Comparison of ENCODE assay signal across 19 cellular contexts in the genomic region with DNA sequence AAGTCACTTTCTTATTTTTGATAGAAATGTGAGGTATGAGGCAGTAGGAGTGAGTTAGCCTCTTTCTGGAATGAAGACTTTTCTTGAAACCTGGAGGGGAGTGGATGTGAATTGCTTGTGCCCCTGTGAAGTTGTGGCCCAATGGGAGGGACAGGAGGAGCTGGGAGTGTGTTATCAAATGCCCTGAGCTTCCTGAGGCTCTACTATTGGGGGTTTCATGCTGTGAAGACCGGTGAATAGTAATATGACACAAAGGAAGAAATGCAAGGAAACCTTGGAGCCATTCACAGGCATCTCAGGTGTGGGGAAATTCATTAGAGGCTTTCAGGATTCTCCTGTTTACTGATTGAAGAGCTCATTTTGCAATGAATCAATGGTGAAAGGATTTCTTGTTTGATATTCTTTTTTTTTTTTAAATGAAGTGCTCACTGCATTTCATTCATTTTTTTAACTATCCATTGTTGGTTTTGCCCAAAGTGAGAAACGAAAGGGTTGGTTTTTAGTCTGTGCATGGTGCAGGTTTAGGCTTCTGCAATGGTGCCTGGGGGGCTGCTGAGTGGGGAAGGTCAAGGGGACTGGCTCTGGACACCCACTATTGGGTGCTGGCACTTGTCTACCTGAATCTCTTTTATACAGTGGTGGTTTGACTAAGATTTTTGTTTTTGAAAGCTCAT. TPM values are rescaled to one million over a fixed set of nuclear protein-coding genes. Genes with fewer than 3 reads are reported as not detected.
A peak's percentile ranks its signal among the peaks of the same experiment; 100 is the strongest.
DNase-seq lines count a peak whose midpoint lies in the region; ATAC-seq and TF ChIP-seq lines count a peak whose summit lies in the region.
"Had no signal": no experiment of that assay in that cellular context is flagged by ENCODE, and none has a peak within 500 bp of the region (broad histone marks: within the 10 kb centered on the region; RNA-seq: fewer than 3 reads in every experiment).

No MANE protein-coding gene starts in this region.

- ATAC-seq in SK-N-SH treated with all-trans-retinoic acid at 6 μM for 48 hours: peak; percentile 35
- ATAC-seq in gastrocnemius medialis: no peak
- ATAC-seq: right cardiac atrium; stimulated activated naive CD8-positive, alpha-beta T cell treated with anti-CD3 and anti-CD28 coated beads, Interleukin-15, Interleukin-2, amounts not matched to agents 100 U/mL and 50 U/mL, for 24 hours had no signal

- H3K36me3 ChIP-seq in HUES6 (ENCODE audit: control insufficient read depth, insufficient read depth, low read length): peaks cover 4% of the 10 kb centered on the region; the same call in 1 of the 2 replicates
- no peaks in the 10 kb centered on the region for H3K36me3 ChIP-seq in iPS DF 6.9 (ENCODE audit: control insufficient read depth, insufficient read depth, low read length)
- peaks cover 0 to 12% of the 10 kb centered on the region in 2 donors for H3K36me3 ChIP-seq in gastrocnemius medialis
- peaks cover 0 to 14% (median 9%) of the 10 kb centered on the region in 4 donors for H3K36me3 ChIP-seq in stomach
- H3K36me3 ChIP-seq: BE2C had no signal

- in situ Hi-C loops in gastrocnemius medialis (cut with MboI; ENCODE audit: low sequenced_read_pairs in 4 of 4): no loop called here

- no peak for TF ChIP-seq EP300 in stomach (IDR thresholded peaks at IDR 0.05)

- peaks cover 23% of the 10 kb centered on the region for H3K4me1 ChIP-seq in HUES6 (ENCODE audit: control insufficient read depth, insufficient read depth, low read length)
- H3K4me1 ChIP-seq in iPS DF 6.9 (ENCODE audit: control insufficient read depth, insufficient read depth, low read length): peaks cover 3% of the 10 kb centered on the region; the same call in 1 of the 2 replicates
- H3K4me1 ChIP-seq in gastrocnemius medialis: peaks cover 78 to 87% of the 10 kb centered on the region in 2 donors
- peaks cover 0 to 41% (median 6%) of the 10 kb centered on the region in 4 donors for H3K4me1 ChIP-seq in stomach
- H3K4me1 ChIP-seq: BE2C had no signal

- H3K9me3 ChIP-seq in HUES6 (ENCODE audit: control insufficient read depth, insufficient read depth, low read depth, low read length) (no peaks in the 10 kb centered on the region), iPS DF 6.9 (ENCODE audit: control insufficient read depth, insufficient read depth, low read length) (no peaks in the 10 kb centered on the region), gastrocnemius medialis (no peaks in the 10 kb centered on the region), stomach (no peaks in the 10 kb centered on the region)
- H3K9me3 ChIP-seq: BE2C had no signal

- no peak overlapping the region for H3K4me3 ChIP-seq in HUES6 (ENCODE audit: low read depth, low read length)
- H3K4me3 ChIP-seq in iPS DF 6.9 (ENCODE audit: low read length): no peak overlapping the region
- H3K4me3 ChIP-seq in gastrocnemius medialis: no peak overlapping the region
- no peak overlapping the region for H3K4me3 ChIP-seq in stomach
- H3K4me3 ChIP-seq: SK-N-MC had no signal

- TF ChIP-seq POLR2A in gastrocnemius medialis (IDR thresholded peaks at IDR 0.05) (no peak), stomach (IDR thresholded peaks at IDR 0.05) (no peak)

- intact Hi-C loops in gastrocnemius medialis (cut with DNase I; ENCODE audit: low total_unique reads): no loop called here
- intact Hi-C loops in stomach (cut with DNase I; ENCODE audit: low total_unique reads): no loop called here

- TF ChIP-seq CTCF in gastrocnemius medialis (IDR thresholded peaks at IDR 0.05 in 4 of 5, conservative IDR thresholded peaks at IDR 0.05 in 1 of 5) (no peak), stomach (IDR thresholded peaks at IDR 0.05) (no peak)

- no CpG with 5 or more reads among the region's 2 CpGs for WGBS in iPS DF 6.9 (ENCODE audit: insufficient coverage, insufficient read length)
- 53 to 70% (median 65%) methylated on average over 2 of the region's 2 CpGs for WGBS in stomach, 5 donors

- H3K9ac ChIP-seq in HUES6 (ENCODE audit: low read length): no peak overlapping the region

- DNase-seq in iPS DF 6.9 (ENCODE audit: low read depth, low spot score) (peak; percentile 76), gastrocnemius medialis (no peak), stomach (no peak), SIG-M5 (lab: John Stamatoyannopoulos, UW) (no peak)
- no peak for DNase-seq in activated CD4-positive, alpha-beta T cell treated with anti-CD3 and anti-CD28 coated beads for 4 hours
- DNase-seq: activated CD4-positive, alpha-beta T cell treated with anti-CD3 and anti-CD28 coated beads, Interleukin-2, amount 10 ng/mL, durations not matched to agents 24 days and 14 days; activated CD8-positive, alpha-beta memory T cell treated with anti-CD3 and anti-CD28 coated beads, Interleukin-2, amount 50 U/mL, for 48 hours; activated gamma-delta T cell; amygdala; BE2C; Calu3; effector CD8-positive, alpha-beta T cell; NCI-H187 treated with DMSO at 0.1 percent for 48 hours; NCI-H524 treated with DMSO at 0.1 percent for 48 hours; right cardiac atrium; stimulated activated naive CD8-positive, alpha-beta T cell treated with anti-CD3 and anti-CD28 coated beads, Interleukin-15, Interleukin-2, amounts not matched to agents 100 U/mL and 50 U/mL, for 24 hours had no signal

- H3K27ac ChIP-seq in HUES6 (ENCODE audit: low read depth, low read length): peak overlapping the region; percentile 67; the same call in 1 of the 2 replicates
- no peak overlapping the region for H3K27ac ChIP-seq in iPS DF 6.9 (ENCODE audit: low read length)
- peak overlapping the region; percentile 24 to 74 (median 38) for H3K27ac ChIP-seq in gastrocnemius medialis
- no peak overlapping the region for H3K27ac ChIP-seq in stomach
- H3K27ac ChIP-seq: SK-N-MC had no signal

- H3K27me3 ChIP-seq in HUES6 (ENCODE audit: control insufficient read depth, insufficient read depth, low read length): no peaks in the 10 kb centered on the region
- H3K27me3 ChIP-seq in iPS DF 6.9 (ENCODE audit: control insufficient read depth, insufficient read depth, low read length): no peaks in the 10 kb centered on the region
- H3K27me3 ChIP-seq in gastrocnemius medialis: no peaks in the 10 kb centered on the region
- no peaks in the 10 kb centered on the region for H3K27me3 ChIP-seq in stomach
- H3K27me3 ChIP-seq: BE2C had no signal

TF ChIP-seq in SK-N-SH treated with all-trans-retinoic acid at 6 μM for 48 hours, 23 proteins besides CTCF, POLR2A, EP300 and RAD21:
- TF ChIP-seq BACH2 (CRISPR knock-in tag; IDR thresholded peaks at IDR 0.05; ENCODE audit: borderline replicate concordance): no peak
- no peak for TF ChIP-seq ZNF565 (CRISPR knock-in tag; conservative IDR thresholded peaks at IDR 0.05; ENCODE audit: low read depth)

RNA-seq across cellular contexts. Expression of a gene that starts 8.2 kb away (rescaled TPM):
- total RNA-seq in gastrocnemius medialis: 10 to 100 TPM in 3 of 4 donors, 1 to 10 TPM in 1; 8.4 to 47.0 (median 31.9) TPM
- total RNA-seq in stomach: 10 to 100 TPM in 3 of 5 donors, 1 to 10 TPM in 2; 1.7 to 81.7 (median 12.5) TPM
- polyA plus RNA-seq in stomach: 1 to 10 TPM; 2.1 to 4.8 (median 4.5) TPM

Comparison
In these comparisons a context has a peak if more than half of its experiments do, and no peak if none do; other contexts are left out.
1. H3K27ac ChIP-seq: peak in HUES6 (single experiment) and gastrocnemius medialis (4 of 4); none in iPS DF 6.9 (single experiment) and stomach (0 of 5).